Comparison of ENCODE assay signal across 12 cellular contexts in genomic region chr4:39446483-39446841, GRCh38. TPM values are rescaled to one million over a fixed set of nuclear protein-coding genes. Genes with fewer than 3 reads are reported as not detected.
DNase-seq lines count a peak whose midpoint lies in the region; ATAC-seq and TF ChIP-seq lines count a peak whose summit lies in the region.
"Had no signal": no experiment of that assay in that cellular context is flagged by ENCODE, and none has a peak within 500 bp of the region (broad histone marks: within the 10 kb centered on the region; RNA-seq: fewer than 3 reads in every experiment).

No MANE protein-coding gene starts in this region.

- no peaks in the 10 kb centered on the region for H3K27me3 Mint-ChIP-seq in activated CD8-positive, alpha-beta T cell treated with anti-CD3 and anti-CD28 coated beads, Interleukin-2, amount 10 ng/mL, durations not matched to agents 7 days and 5 days (ENCODE audit: low read depth)

- peak overlapping the region; percentile 84 for H3K4me2 ChIP-seq in osteoblast (ENCODE audit: insufficient read depth, low read length)
- H3K4me2 ChIP-seq: BLaER1 treated with 17β-estradiol and CSF1 and Interleukin-3, amounts not matched to agents 10 nM and 100 nM; SK-N-SH had no signal

- no peak overlapping the region for H3K4me3 Mint-ChIP-seq in activated CD8-positive, alpha-beta T cell treated with anti-CD3 and anti-CD28 coated beads, Interleukin-2, amount 10 ng/mL, durations not matched to agents 7 days and 5 days
- H3K4me3 Mint-ChIP-seq: nephron progenitor cell had no signal

- H3K27ac Mint-ChIP-seq in activated CD8-positive, alpha-beta T cell treated with anti-CD3 and anti-CD28 coated beads, Interleukin-2, amount 10 ng/mL, durations not matched to agents 7 days and 5 days, result no peak overlapping the region

- H3K27ac ChIP-seq in 22Rv1 (peak overlapping the region; percentile 91), esophagus (ENCODE audit: low read depth in 2 of 2, low read length in 1 of 2) (peak overlapping the region; percentile 57 to 86), osteoblast (ENCODE audit: low read depth, low read length) (no peak overlapping the region)
- H3K27ac ChIP-seq: BLaER1 treated with 17β-estradiol and CSF1 and Interleukin-3, amounts not matched to agents 10 nM and 100 nM had no signal

- no peaks in the 10 kb centered on the region for H3K9me3 Mint-ChIP-seq in activated CD8-positive, alpha-beta T cell treated with anti-CD3 and anti-CD28 coated beads, Interleukin-2, amount 10 ng/mL, durations not matched to agents 7 days and 5 days (ENCODE audit: insufficient read depth)
- H3K9me3 Mint-ChIP-seq: nephron progenitor cell had no signal

- POLR2A ChIA-PET in activated CD8-positive, alpha-beta T cell treated with anti-CD3 and anti-CD28 coated beads, Interleukin-2, amount 10 ng/mL, durations not matched to agents 7 days and 5 days (lab: Charles Lee), result interaction anchor here (0.9 kb wide), 1 partner anchor 12 kb away, joined by 3 read pairs; the partner anchor contains the start of genes LIAS and RPL9

- peaks cover 24% of the 10 kb centered on the region for H3K36me3 Mint-ChIP-seq in activated CD8-positive, alpha-beta T cell treated with anti-CD3 and anti-CD28 coated beads, Interleukin-2, amount 10 ng/mL, durations not matched to agents 7 days and 5 days (ENCODE audit: low read depth)

- H3K4me1 ChIP-seq in esophagus (ENCODE audit: control insufficient read depth in 2 of 2, insufficient read depth in 2 of 2, low read length in 1 of 2), result peaks cover 0 to 14% of the 10 kb centered on the region in 2 donors
- H3K4me1 ChIP-seq in osteoblast (ENCODE audit: insufficient read depth, low read length), result peaks cover 5% of the 10 kb centered on the region
- H3K4me1 ChIP-seq: BLaER1 treated with 17β-estradiol and CSF1 and Interleukin-3, amounts not matched to agents 10 nM and 100 nM had no signal

- TF ChIP-seq CTCF in 22Rv1 (IDR thresholded peaks at IDR 0.05) (no peak), LNCaP clone FGC (IDR thresholded peaks at IDR 0.05; ENCODE audit: control insufficient read depth, extremely low read depth, insufficient read depth) (no peak), osteoblast (IDR thresholded peaks at IDR 0.05; ENCODE audit: extremely low read depth, low read depth, low read length) (no peak)

- H3K4me1 Mint-ChIP-seq in activated CD8-positive, alpha-beta T cell treated with anti-CD3 and anti-CD28 coated beads, Interleukin-2, amount 10 ng/mL, durations not matched to agents 7 days and 5 days (ENCODE audit: low read depth), result peaks cover 16% of the 10 kb centered on the region

- peak overlapping the region; percentile 56 for H2AFZ ChIP-seq in osteoblast (ENCODE audit: low read length)

- no peaks in the 10 kb centered on the region for H3K79me2 ChIP-seq in osteoblast (ENCODE audit: insufficient read depth, low read length)

- CTCF ChIA-PET in activated CD8-positive, alpha-beta T cell treated with anti-CD3 and anti-CD28 coated beads, Interleukin-2, amount 10 ng/mL, durations not matched to agents 7 days and 5 days (lab: Charles Lee), result interaction anchor here (1.9 kb wide), 1 partner anchor 9 kb away, joined by 6 read pairs; no protein-coding TSS in a partner anchor

- no peak for ATAC-seq in activated CD8-positive, alpha-beta T cell treated with anti-CD3 and anti-CD28 coated beads, Interleukin-2, amount 10 ng/mL, durations not matched to agents 7 days and 5 days
- ATAC-seq in activated CD4-positive, CD25-positive, alpha-beta regulatory T cell treated with anti-CD3 and anti-CD28 coated beads, Interleukin-2, amount 50 U/mL, for 24 hours, result no peak

- H4K20me1 ChIP-seq in osteoblast (ENCODE audit: insufficient read depth, low read length), result no peaks in the 10 kb centered on the region

- H3K9me3 ChIP-seq in esophagus (ENCODE audit: control insufficient read depth in 2 of 2, insufficient read depth in 1 of 2, low read depth in 1 of 2, low read length in 1 of 2) (no peaks in the 10 kb centered on the region), osteoblast (ENCODE audit: low read depth, low read length) (no peaks in the 10 kb centered on the region)
- H3K9me3 ChIP-seq: SK-N-SH had no signal

- H3K27me3 ChIP-seq in esophagus (ENCODE audit: control insufficient read depth in 1 of 2, insufficient read depth in 2 of 2, low read length in 2 of 2), result no peaks in the 10 kb centered on the region
- H3K27me3 ChIP-seq in osteoblast (ENCODE audit: insufficient read depth, low read length), result peaks cover under 1% of the 10 kb centered on the region
- H3K27me3 ChIP-seq: BLaER1 treated with 17β-estradiol and CSF1 and Interleukin-3, amounts not matched to agents 10 nM and 100 nM had no signal

- no peak for DNase-seq in LNCaP clone FGC (ENCODE audit: low read depth)
- no peak for DNase-seq in osteoblast (ENCODE audit: insufficient read length, low spot score, missing footprints)
- DNase-seq in activated CD8-positive, alpha-beta T cell treated with anti-CD3 and anti-CD28 coated beads, Interleukin-2, amount 10 ng/mL, durations not matched to agents 7 days and 5 days, result no peak
- no peak for DNase-seq in HT-29 (ENCODE audit: low spot score)
- DNase-seq in NCI-H2227 treated with DMSO at 0.1 percent for 48 hours (lab: John Stamatoyannopoulos, UW), result no peak
- DNase-seq: KG1, nephron progenitor cell, SK-N-SH had no signal

- H3K36me3 ChIP-seq in esophagus (ENCODE audit: control insufficient read depth in 2 of 2, insufficient read depth in 2 of 2, low read length in 1 of 2) (peaks cover 2% of the 10 kb centered on the region in 2 donors), osteoblast (ENCODE audit: insufficient read depth, low read length) (peaks cover 16% of the 10 kb centered on the region)

- peak overlapping the region; percentile 54 for H3K4me3 ChIP-seq in LNCaP clone FGC (ENCODE audit: low read depth, low read length)
- peak overlapping the region in 1 of 2 donors; percentile 64 for H3K4me3 ChIP-seq in esophagus (ENCODE audit: low read depth in 1 of 2, low read length in 2 of 2)
- H3K4me3 ChIP-seq in osteoblast (ENCODE audit: insufficient read depth, low read length), result peak overlapping the region; percentile 64
- H3K4me3 ChIP-seq: BLaER1 treated with 17β-estradiol and CSF1 and Interleukin-3, amounts not matched to agents 10 nM and 100 nM had no signal

- 78 to 80% methylated on average over 20 of the region's 20 CpGs for WGBS in esophagus, 2 donors

RNA-seq across cellular contexts. Expression of gene RPL9, which starts 12.3 kb away (rescaled TPM):
- polyA plus RNA-seq in esophagus, result 1,000 to 10,000 TPM; 1,586 to 1,928 TPM
- total RNA-seq in osteoblast, result 1,561 and 1,800 TPM in 2 replicates
- total RNA-seq in activated CD8-positive, alpha-beta T cell treated with anti-CD3 and anti-CD28 coated beads, Interleukin-2, amount 10 ng/mL, durations not matched to agents 7 days and 5 days, result 1,000 to 10,000 TPM; 1,107 to 1,219 TPM
- 1,285 and 1,602 TPM in 2 replicates for total RNA-seq in HT-29 (2014; rRNA removed; shearing (Covaris generic))

RNA-seq across cellular contexts. Expression of gene LIAS, which starts 12.4 kb away (rescaled TPM):
- 10 to 100 TPM; 14.2 to 15.2 TPM for polyA plus RNA-seq in esophagus
- 8.7 and 11.2 TPM in 2 replicates for total RNA-seq in osteoblast
- 10 to 100 TPM; 15.3 to 16.1 TPM for total RNA-seq in activated CD8-positive, alpha-beta T cell treated with anti-CD3 and anti-CD28 coated beads, Interleukin-2, amount 10 ng/mL, durations not matched to agents 7 days and 5 days
- total RNA-seq in HT-29 (2014; rRNA removed; shearing (Covaris generic)), result 4.9 and 5.5 TPM in 2 replicates

RNA-seq across cellular contexts. Expression of gene KLB, which starts 39.7 kb away (rescaled TPM):
- under 1 TPM; 0.41 to 0.61 TPM for polyA plus RNA-seq in esophagus
- not detected in 2 replicates for total RNA-seq in osteoblast
- total RNA-seq in activated CD8-positive, alpha-beta T cell treated with anti-CD3 and anti-CD28 coated beads, Interleukin-2, amount 10 ng/mL, durations not matched to agents 7 days and 5 days, result not detected
- 0.23 and 0.26 TPM in 2 replicates for total RNA-seq in HT-29 (2014; rRNA removed; shearing (Covaris generic))
- polyA plus RNA-seq: SK-N-SH had no signal
